23 cellular contexts compared by ENCODE assay signal in the genomic region with DNA sequence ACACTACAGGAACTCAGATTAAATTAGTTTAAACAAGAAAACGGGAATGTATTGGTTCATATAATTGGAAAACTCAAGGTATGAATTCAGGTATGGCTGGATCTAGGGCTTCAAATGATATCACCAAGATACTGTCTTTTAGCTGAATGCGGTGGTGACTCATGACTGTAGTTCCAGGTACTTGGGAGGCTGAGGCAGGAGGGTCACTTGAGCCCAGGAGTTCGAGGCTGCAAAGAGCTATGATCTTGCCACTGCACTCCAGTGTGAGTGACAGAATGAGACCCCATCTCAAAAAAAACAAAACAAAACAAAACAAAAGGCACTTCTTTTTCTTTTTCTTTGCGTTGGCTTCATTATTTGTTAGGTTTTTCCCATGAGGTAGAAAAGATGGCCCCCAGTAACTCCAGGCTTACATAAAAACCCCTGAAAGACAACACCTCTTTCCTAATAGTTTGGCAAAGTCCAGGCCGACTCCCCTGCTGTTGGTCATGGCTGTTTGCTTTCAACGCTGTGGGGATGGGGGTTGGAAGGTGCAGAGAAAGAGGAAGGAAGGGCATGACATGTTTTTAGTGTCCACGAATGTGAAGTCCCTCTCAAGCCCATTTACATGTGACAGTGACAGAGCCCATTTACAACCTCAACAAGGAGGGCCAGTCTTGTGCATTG. TPM values are rescaled to one million over a fixed set of nuclear protein-coding genes. Genes with fewer than 3 reads are reported as not detected.
DNase-seq lines count a peak whose midpoint lies in the region; ATAC-seq, FAIRE-seq and TF ChIP-seq lines count a peak whose summit lies in the region.
"Had no signal": no experiment of that assay in that cellular context is flagged by ENCODE, and none has a peak within 500 bp of the region (broad histone marks: within the 10 kb centered on the region; RNA-seq: fewer than 3 reads in every experiment).

No MANE protein-coding gene starts in this region.

- H3K9me3 ChIP-seq in OCI-LY1 (ENCODE audit: low read length) (no peaks in the 10 kb centered on the region), endothelial cell of umbilical vein (replicated peaks; ENCODE audit: control insufficient read depth, insufficient read depth, low read length) (no peaks in the 10 kb centered on the region)
- H3K9me3 ChIP-seq: ascending aorta, psoas muscle, transverse colon had no signal

- H3K9ac ChIP-seq in OCI-LY1 (ENCODE audit: low read length) (no peak overlapping the region; the same call in 1 of the 2 replicates), endothelial cell of umbilical vein (replicated peaks; ENCODE audit: extremely low read depth, insufficient read depth, low read length) (no peak overlapping the region)

- BruUV-seq in endothelial cell of umbilical vein (replicated peaks; lab: Mats Ljungman, UMichigan): no TSS peak

- FAIRE-seq in GM19239 (lab: Jason Lieb, UNC): peak; percentile 21
- peak; percentile 8 for FAIRE-seq in endothelial cell of umbilical vein (lab: Jason Lieb, UNC)

- DNase-seq in GM19239 (ENCODE audit: insufficient read length, low spot score) (no peak), endothelial cell of umbilical vein (ENCODE audit: low read depth, low spot score) (no peak), posterior vena cava (ENCODE audit: low spot score) (peak; percentile 46), DMS153 (lab: John Stamatoyannopoulos, UW) (no peak)
- DNase-seq in stimulated activated CD4-positive, alpha-beta T cell treated with anti-CD3 and anti-CD28 coated beads, Interleukin-2, amount 100 ng/mL, for 48 hours: no peak
- DNase-seq: activated CD4-positive, alpha-beta T cell treated with anti-CD3 and anti-CD28 coated beads for 1 hour; activated CD8-positive, alpha-beta memory T cell treated with anti-CD3 and anti-CD28 coated beads, Interleukin-2, amount 50 U/mL, for 48 hours; activated naive CD4-positive, alpha-beta T cell treated with anti-CD3 and anti-CD28 coated beads for 36 hours; DND-41; foreskin melanocyte; NCI-H187; NCI-H446; psoas muscle; stimulated activated naive CD4-positive, alpha-beta T cell; T-cell; transverse colon had no signal

- H3K36me3 ChIP-seq in OCI-LY1 (ENCODE audit: insufficient read depth, low read length): no peaks in the 10 kb centered on the region
- H3K36me3 ChIP-seq in endothelial cell of umbilical vein (ENCODE audit: control insufficient read depth in 2 of 2, extremely low read depth in 1 of 2, insufficient read depth in 2 of 2, low read length in 2 of 2): no peaks in the 10 kb centered on the region
- H3K36me3 ChIP-seq: ascending aorta, transverse colon had no signal

- no peak overlapping the region for H2AFZ ChIP-seq in OCI-LY1 (ENCODE audit: low read length)
- no peak overlapping the region for H2AFZ ChIP-seq in endothelial cell of umbilical vein (ENCODE audit: low read depth, low read length)
- H2AFZ ChIP-seq: PC-9 had no signal

- H3K4me1 ChIP-seq in OCI-LY1 (ENCODE audit: insufficient read depth, low read length, severe bottlenecking): peaks cover 40% of the 10 kb centered on the region
- no peaks in the 10 kb centered on the region for H3K4me1 ChIP-seq in endothelial cell of umbilical vein (ENCODE audit: control insufficient read depth, extremely low read depth, insufficient read depth, low read length)
- H3K4me1 ChIP-seq: ascending aorta had no signal

- no peak overlapping the region for H3K4me3 ChIP-seq in OCI-LY1 (ENCODE audit: low read depth, low read length, poor library complexity, severe bottlenecking)
- no peak overlapping the region for H3K4me3 ChIP-seq in endothelial cell of umbilical vein (replicated peaks in 1 of 3; ENCODE audit: insufficient read depth in 1 of 3, low read depth in 1 of 3, low read length in 3 of 3)
- H3K4me3 ChIP-seq: ascending aorta, PC-9, psoas muscle, transverse colon had no signal

- CTCF ChIA-PET in endothelial cell of umbilical vein (lab: Charles Lee): interaction anchor here (0.7 kb wide), 1 partner anchor 22 kb away, joined by 3 read pairs; no protein-coding TSS in a partner anchor

- H3K79me2 ChIP-seq in OCI-LY1 (ENCODE audit: insufficient read depth, low read length) (no peaks in the 10 kb centered on the region), endothelial cell of umbilical vein (ENCODE audit: control insufficient read depth, insufficient read depth, low read length) (no peaks in the 10 kb centered on the region)

- no peak for ATAC-seq in GM19328 (IDR thresholded peaks at IDR 0.05; ENCODE audit: unreplicated experiment)
- no peak for ATAC-seq in HG03342 (IDR thresholded peaks at IDR 0.05; ENCODE audit: unreplicated experiment)
- ATAC-seq: psoas muscle, T-cell had no signal

- H3K9me2 ChIP-seq in OCI-LY1 (ENCODE audit: low read depth, low read length): no peaks in the 10 kb centered on the region

- no peaks in the 10 kb centered on the region for H3K9me1 ChIP-seq in endothelial cell of umbilical vein (replicated peaks; ENCODE audit: control insufficient read depth, extremely low read depth, insufficient read depth, low read length)

- TF ChIP-seq POLR2A in endothelial cell of umbilical vein (IDR thresholded peaks at IDR 0.05; ENCODE audit: low read depth, low read length): no peak

- no peak for TF ChIP-seq CTCF in OCI-LY1 (IDR thresholded peaks at IDR 0.05; ENCODE audit: low read length)
- TF ChIP-seq CTCF in endothelial cell of umbilical vein (IDR thresholded peaks at IDR 0.05; ENCODE audit: extremely low read depth in 1 of 2, insufficient read depth in 1 of 2, low read depth in 1 of 2, low read length in 2 of 2): no peak

- dilution Hi-C loops in endothelial cell of umbilical vein (cut with MboI; ENCODE audit: extremely low pct_ligation_motif_present, low sequenced_read_pairs): no loop called here

- H3F3A ChIP-seq in OCI-LY1 (ENCODE audit: insufficient read depth, low read length): no peaks in the 10 kb centered on the region

- no peak overlapping the region for H3K4me2 ChIP-seq in OCI-LY1 (ENCODE audit: low read length)
- no peak overlapping the region for H3K4me2 ChIP-seq in endothelial cell of umbilical vein (ENCODE audit: insufficient read depth, low read length)
- H3K4me2 ChIP-seq: PC-9 had no signal

- POLR2A ChIA-PET in endothelial cell of umbilical vein (lab: Charles Lee): no interaction called here

- intact Hi-C loops in endothelial cell of umbilical vein (cut with micrococcal nuclease): no loop called here
- intact Hi-C loops in posterior vena cava (cut with DNase I): no loop called here

- H3K27me3 ChIP-seq in OCI-LY1 (ENCODE audit: insufficient read depth, low read length): no peaks in the 10 kb centered on the region
- H3K27me3 ChIP-seq in endothelial cell of umbilical vein (ENCODE audit: control insufficient read depth in 2 of 2, insufficient read depth in 2 of 2, low read length in 2 of 2): peaks cover 0 to 2% of the 10 kb centered on the region in 2 experiments
- H3K27me3 ChIP-seq: ascending aorta, transverse colon had no signal

- H3K27ac ChIP-seq in OCI-LY1 (ENCODE audit: low read depth, low read length, poor library complexity, severe bottlenecking): peak overlapping the region; percentile 46
- H3K27ac ChIP-seq in endothelial cell of umbilical vein (ENCODE audit: insufficient read depth, low read depth, low read length): no peak overlapping the region
- H3K27ac ChIP-seq: ascending aorta, C4-2B, PC-9, psoas muscle, transverse colon had no signal

- H4K20me1 ChIP-seq in OCI-LY1 (ENCODE audit: insufficient read depth, low read length) (no peaks in the 10 kb centered on the region), endothelial cell of umbilical vein (replicated peaks; ENCODE audit: control insufficient read depth, extremely low read depth, insufficient read depth, low read length) (no peaks in the 10 kb centered on the region)

TF ChIP-seq in endothelial cell of umbilical vein, 7 proteins besides CTCF, POLR2A, EP300 and RAD21:
- no peak for TF ChIP-seq MYC (IDR thresholded peaks at IDR 0.05; ENCODE audit: low read depth, low read length)
- TF ChIP-seq JUN (IDR thresholded peaks at IDR 0.05; ENCODE audit: borderline replicate concordance, insufficient read depth, insufficient read length, low read depth): no peak
- TF ChIP-seq EZH2 (IDR thresholded peaks at IDR 0.05; ENCODE audit: borderline replicate concordance, low read depth, low read length, severe bottlenecking): no peak
- no peak for TF ChIP-seq GATA2 (IDR thresholded peaks at IDR 0.05; ENCODE audit: insufficient read depth, insufficient read length, low read depth, low read length)
- TF ChIP-seq POLR2AphosphoS5 (IDR thresholded peaks at IDR 0.05; ENCODE audit: insufficient read depth, low read depth, low read length): no peak
- TF ChIP-seq, protein P1, sequence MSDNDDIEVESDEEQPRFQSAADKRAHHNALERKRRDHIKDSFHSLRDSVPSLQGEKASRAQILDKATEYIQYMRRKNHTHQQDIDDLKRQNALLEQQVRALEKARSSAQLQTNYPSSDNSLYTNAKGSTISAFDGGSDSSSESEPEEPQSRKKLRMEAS (IDR thresholded peaks at IDR 0.05; ENCODE audit: insufficient read depth, insufficient read length): no peak

RNA-seq across cellular contexts. Expression of a gene that starts 39.8 kb away (rescaled TPM):
- not detected in 2 replicates for total RNA-seq in endothelial cell of umbilical vein
- not detected in 2 replicates for polyA plus RNA-seq in endothelial cell of umbilical vein
- polyA plus RNA-seq in endothelial cell of umbilical vein (2011; cell fraction: cytosol; rRNA removed): not detected in 2 replicates
- not detected in 2 replicates for polyA plus RNA-seq in endothelial cell of umbilical vein (2011; cell fraction: nucleus; rRNA removed)
- not detected in 2 replicates for polyA plus RNA-seq in endothelial cell of umbilical vein (2012)
- not detected in 2 replicates for polyA minus RNA-seq in endothelial cell of umbilical vein
- polyA minus RNA-seq in endothelial cell of umbilical vein (2011; cell fraction: cytosol; rRNA and poly(A)+ RNA removed): not detected
- not detected in 2 replicates for polyA minus RNA-seq in endothelial cell of umbilical vein (2011; cell fraction: nucleus; rRNA and poly(A)+ RNA removed)
- total RNA-seq in posterior vena cava: under 1 TPM in 1 of 2 donors, not detected in 1; 0.05 TPM
- total RNA-seq: activated naive CD4-positive, alpha-beta T cell treated with anti-CD3 and anti-CD28 coated beads for 36 hours; ascending aorta; lower leg skin; PC-9 had no signal

RNA-seq across cellular contexts. Expression of a gene that starts 47.8 kb away (rescaled TPM):
- 14.8 and 15.4 TPM in 2 replicates for total RNA-seq in endothelial cell of umbilical vein
- polyA plus RNA-seq in endothelial cell of umbilical vein: 3.3 and 7.7 TPM in 2 replicates
- polyA plus RNA-seq in endothelial cell of umbilical vein (2011; cell fraction: cytosol; rRNA removed): 6.0 and 7.3 TPM in 2 replicates
- polyA plus RNA-seq in endothelial cell of umbilical vein (2011; cell fraction: nucleus; rRNA removed): 8.4 and 9.3 TPM in 2 replicates
- polyA plus RNA-seq in endothelial cell of umbilical vein (2012): 9.6 and 9.9 TPM in 2 replicates
- polyA minus RNA-seq in endothelial cell of umbilical vein: 7.4 and 11.2 TPM in 2 replicates
- 22.2 TPM for polyA minus RNA-seq in endothelial cell of umbilical vein (2011; cell fraction: cytosol; rRNA and poly(A)+ RNA removed)
- 12.1 and 15.3 TPM in 2 replicates for polyA minus RNA-seq in endothelial cell of umbilical vein (2011; cell fraction: nucleus; rRNA and poly(A)+ RNA removed)
- total RNA-seq in posterior vena cava: 1 to 10 TPM; 3.7 to 7.9 TPM
